In genomic region chr4:44652002-44652401, GRCh38 we compare ENCODE assay signal across 34 cellular contexts. TPM values are rescaled to one million over a fixed set of nuclear protein-coding genes. Genes with fewer than 3 reads are reported as not detected.
"Had no signal": no experiment of that assay in that cellular context is flagged by ENCODE, and none has a peak within 500 bp of the region (broad histone marks: within the 10 kb centered on the region; RNA-seq: fewer than 3 reads in every experiment).

No MANE protein-coding gene starts in this region.

- H3K4me1 Mint-ChIP-seq: activated T-helper 17 cell treated with anti-CD3 and anti-CD28 coated beads, Interleukin-2, amount 50 U/mL, for 72 hours; central memory CD8-positive, alpha-beta T cell; T-helper 17 cell had no signal

- H3K27ac ChIP-seq: brain microvascular endothelial cell, colonic mucosa, epithelial cell of prostate, esophagus squamous epithelium, gastroesophageal sphincter had no signal

- H3K9me3 ChIP-seq: colonic mucosa, esophagus squamous epithelium, gastroesophageal sphincter, heart right ventricle had no signal

- H3K36me3 ChIP-seq: brain microvascular endothelial cell, colonic mucosa, esophagus squamous epithelium, gastroesophageal sphincter, heart right ventricle had no signal

- H3K27ac Mint-ChIP-seq: activated CD8-positive, alpha-beta T cell treated with anti-CD3 and anti-CD28 coated beads for 36 hours; activated naive CD8-positive, alpha-beta T cell; activated T-helper 17 cell treated with anti-CD3 and anti-CD28 coated beads, Interleukin-2, amount 50 U/mL, for 72 hours; T-helper 17 cell; T-helper 2 cell treated with Interferon-gamma antibody and Interleukin-4, amounts not matched to agents 5 μg/mL and 100 μg/mL, for 36 hours had no signal

- DNase-seq: activated CD4-positive, alpha-beta T cell treated with anti-CD3 and anti-CD28 coated beads for 1 hour; activated CD4-positive, alpha-beta T cell treated with anti-CD3 and anti-CD28 coated beads for 48 hours; activated CD4-positive, alpha-beta T cell treated with anti-CD3 and anti-CD28 coated beads, Interleukin-2, amount 50 U/mL, for 1 hour; activated CD4-positive, alpha-beta T cell treated with anti-CD3 and anti-CD28 coated beads, Interleukin-2, amount 50 U/mL, for 48 hours; activated CD8-positive, alpha-beta memory T cell treated with anti-CD3 and anti-CD28 coated beads for 24 hours; activated CD8-positive, alpha-beta T cell treated with anti-CD3 and anti-CD28 coated beads for 36 hours; activated effector memory CD4-positive, alpha-beta T cell treated with Interleukin-2 at 50 U/mL for 16 hours; activated gamma-delta T cell treated with Interleukin-2 at 50 U/mL for 16 hours; activated naive CD4-positive, alpha-beta T cell treated with anti-CD3 and anti-CD28 coated beads, Interleukin-2, amount 50 U/mL, for 16 hours; activated naive CD4-positive, alpha-beta T cell treated with Interleukin-2 at 50 U/mL for 16 hours; activated T-cell treated with anti-CD3 and anti-CD28 coated beads, Interleukin-2, amount 50 U/mL, for 4 hours; amniotic stem cell; anterior cingulate cortex; brain microvascular endothelial cell; colonic mucosa; effector CD8-positive, alpha-beta T cell; esophagus squamous epithelium; heart right ventricle; T-helper 1 cell; T-helper 17 cell; T1000 had no signal

- H3K4me1 ChIP-seq: colonic mucosa, esophagus squamous epithelium, gastroesophageal sphincter, heart right ventricle had no signal

- ATAC-seq: activated CD8-positive, alpha-beta T cell treated with anti-CD3 and anti-CD28 coated beads for 36 hours; activated T-cell treated with anti-CD3 and anti-CD28 coated beads, Interleukin-2, amount 50 U/mL, for 4 hours; activated T-helper 17 cell treated with anti-CD3 and anti-CD28 coated beads, Interleukin-2, amount 50 U/mL, for 72 hours; gastroesophageal sphincter; T-helper 17 cell had no signal

- H3K27me3 ChIP-seq: brain microvascular endothelial cell, colonic mucosa, esophagus squamous epithelium, gastroesophageal sphincter, heart right ventricle had no signal

- H3K4me3 ChIP-seq: colonic mucosa, esophagus squamous epithelium, gastroesophageal sphincter, heart right ventricle had no signal

- H3K36me3 Mint-ChIP-seq: activated naive CD8-positive, alpha-beta T cell had no signal

- H3K9me3 Mint-ChIP-seq: activated CD8-positive, alpha-beta T cell treated with anti-CD3 and anti-CD28 coated beads for 36 hours; activated T-cell treated with anti-CD3 and anti-CD28 coated beads, Interleukin-2, amount 50 U/mL, for 4 hours; activated T-helper 17 cell treated with anti-CD3 and anti-CD28 coated beads, Interleukin-2, amount 50 U/mL, for 72 hours; central memory CD8-positive, alpha-beta T cell; T-helper 2 cell treated with Interferon-gamma antibody and Interleukin-4, amounts not matched to agents 5 μg/mL and 100 μg/mL, for 36 hours had no signal

- H3K4me3 Mint-ChIP-seq: activated CD8-positive, alpha-beta T cell treated with anti-CD3 and anti-CD28 coated beads for 36 hours; activated naive CD8-positive, alpha-beta T cell; activated T-cell treated with anti-CD3 and anti-CD28 coated beads, Interleukin-2, amount 50 U/mL, for 4 hours; activated T-helper 17 cell treated with anti-CD3 and anti-CD28 coated beads, Interleukin-2, amount 50 U/mL, for 72 hours; central memory CD8-positive, alpha-beta T cell; T-helper 17 cell; T-helper 2 cell treated with Interferon-gamma antibody and Interleukin-4, amounts not matched to agents 5 μg/mL and 100 μg/mL, for 36 hours had no signal

RNA-seq across cellular contexts. Expression of gene YIPF7, which starts 0.6 kb away (rescaled TPM):
- total RNA-seq: activated CD8-positive, alpha-beta T cell treated with anti-CD3 and anti-CD28 coated beads for 36 hours; activated T-cell treated with anti-CD3 and anti-CD28 coated beads, Interleukin-2, amount 50 U/mL, for 4 hours; colonic mucosa; dermis microvascular lymphatic vessel endothelial cell; endothelial cell of umbilical vein; esophagus squamous epithelium; fibroblast of lung; fibroblast of villous mesenchyme; gastroesophageal sphincter; glomerular endothelial cell; T-helper 17 cell had no signal
- polyA plus RNA-seq: adipose tissue, endothelial cell of umbilical vein, esophagus, fibroblast of lung had no signal
